ENCODE assay signal across 30 cellular contexts in the genomic region with DNA sequence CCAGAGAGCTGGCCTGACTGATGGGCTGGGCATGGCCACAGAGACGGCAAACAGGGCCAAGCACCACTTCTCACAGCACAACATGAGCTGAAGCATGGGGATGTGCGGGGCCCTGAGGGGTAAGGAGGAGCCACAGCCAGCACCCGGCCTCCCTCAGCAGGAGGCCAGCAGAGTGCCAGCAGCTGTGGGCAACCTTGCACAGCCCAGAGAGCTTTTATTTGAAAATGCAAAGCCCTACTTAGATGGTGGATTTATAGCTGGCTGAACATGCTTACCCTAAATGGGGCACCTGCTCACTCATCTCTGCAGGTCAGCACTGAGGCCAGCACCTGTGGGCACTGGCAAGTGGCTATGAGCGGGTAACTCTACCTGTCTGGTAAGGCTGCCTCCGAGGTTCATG. TPM values are rescaled to one million over a fixed set of nuclear protein-coding genes. Genes with fewer than 3 reads are reported as not detected.
DNase-seq lines count a peak whose midpoint lies in the region; ATAC-seq and TF ChIP-seq lines count a peak whose summit lies in the region.
"Had no signal": no experiment of that assay in that cellular context is flagged by ENCODE, and none has a peak within 500 bp of the region (broad histone marks: within the 10 kb centered on the region; RNA-seq: fewer than 3 reads in every experiment).

No MANE protein-coding gene starts in this region.

- peaks cover 58% of the 10 kb centered on the region for H3K36me3 ChIP-seq in osteoblast (ENCODE audit: insufficient read depth, low read length)

- 80 to 90% methylated on average over 5 of the region's 5 CpGs for WGBS in lower leg skin, 2 donors

- no peak for DNase-seq in activated T-cell treated with anti-CD3 and anti-CD28 coated beads, Interleukin-2, amount 50 U/mL, for 24 hours
- DNase-seq in activated T-cell treated with anti-CD3 and anti-CD28 coated beads for 4 hours (no peak), NCI-H146 (lab: John Stamatoyannopoulos, UW) (peak; percentile 74), NCI-H345 (lab: John Stamatoyannopoulos, UW) (peak; percentile 93), osteoblast (ENCODE audit: insufficient read length, low spot score, missing footprints) (peak; percentile 53), T-helper 1 cell (no peak), lower leg skin (ENCODE audit: low spot score in 2 of 2) (no peak)
- DNase-seq: activated CD4-positive, alpha-beta T cell treated with anti-CD3 and anti-CD28 coated beads, Interleukin-2, amount 50 U/mL, for 4 hours; activated CD4-positive, CD25-positive, alpha-beta regulatory T cell; activated CD8-positive, alpha-beta memory T cell treated with anti-CD3 and anti-CD28 coated beads, Interleukin-2, amount 50 U/mL, for 4 hours; activated naive CD8-positive, alpha-beta T cell treated with anti-CD3 and anti-CD28 coated beads for 36 hours; aorta; CD4-positive, CD25-positive, alpha-beta regulatory T cell; colonic mucosa; effector CD8-positive, alpha-beta T cell; H7; kidney; NCI-H1105 treated with DMSO at 0.1 percent for 48 hours; NCI-H446 treated with DMSO at 0.1 percent for 48 hours; Peyer's patch; SJCRH30; stimulated activated CD4-positive, alpha-beta T cell treated with anti-CD3 and anti-CD28 coated beads, Interleukin-1b, Interleukin-23, amount 100 ng/mL, for 48 hours; stimulated activated CD8-positive, alpha-beta memory T cell treated with anti-CD3 and anti-CD28 coated beads, Interleukin-4, amount 100 ng/mL, for 48 hours had no signal

- no peaks in the 10 kb centered on the region for H3K27me3 Mint-ChIP-seq in activated T-cell treated with anti-CD3 and anti-CD28 coated beads, Interleukin-2, amount 50 U/mL, for 24 hours
- H3K27me3 Mint-ChIP-seq: activated naive CD8-positive, alpha-beta T cell treated with anti-CD3 and anti-CD28 coated beads for 36 hours; activated T-helper 17 cell treated with anti-CD3 and anti-CD28 coated beads, Interleukin-2, amount 50 U/mL, for 72 hours; CD4-positive, CD25-positive, alpha-beta regulatory T cell; IgD-negative memory B cell had no signal

- no peak for TF ChIP-seq POLR2A in lower leg skin (IDR thresholded peaks at IDR 0.05)

- no peak overlapping the region for H2AFZ ChIP-seq in osteoblast (ENCODE audit: low read length)

- H3K79me2 ChIP-seq in osteoblast (ENCODE audit: insufficient read depth, low read length) = peaks cover 56% of the 10 kb centered on the region

- H3K27ac Mint-ChIP-seq in activated T-cell treated with anti-CD3 and anti-CD28 coated beads, Interleukin-2, amount 50 U/mL, for 24 hours = peak overlapping the region; percentile 72
- H3K27ac Mint-ChIP-seq: activated naive CD8-positive, alpha-beta T cell treated with anti-CD3 and anti-CD28 coated beads for 36 hours; activated T-helper 17 cell treated with anti-CD3 and anti-CD28 coated beads, Interleukin-2, amount 50 U/mL, for 72 hours; IgD-negative memory B cell had no signal

- no peaks in the 10 kb centered on the region for H3K9me3 Mint-ChIP-seq in activated T-cell treated with anti-CD3 and anti-CD28 coated beads, Interleukin-2, amount 50 U/mL, for 24 hours
- H3K9me3 Mint-ChIP-seq: activated naive CD8-positive, alpha-beta T cell treated with anti-CD3 and anti-CD28 coated beads for 36 hours; activated T-helper 17 cell treated with anti-CD3 and anti-CD28 coated beads, Interleukin-2, amount 50 U/mL, for 72 hours; CD4-positive, CD25-positive, alpha-beta regulatory T cell; IgD-negative memory B cell had no signal

- H3K4me1 ChIP-seq in osteoblast (ENCODE audit: insufficient read depth, low read length) = no peaks in the 10 kb centered on the region
- H3K4me1 ChIP-seq: colonic mucosa, SJCRH30 had no signal

- H3K4me1 Mint-ChIP-seq in activated T-cell treated with anti-CD3 and anti-CD28 coated beads, Interleukin-2, amount 50 U/mL, for 24 hours (ENCODE audit: low read depth) = peaks cover 21% of the 10 kb centered on the region

- no peak overlapping the region for H3K27ac ChIP-seq in osteoblast (ENCODE audit: low read depth, low read length)
- H3K27ac ChIP-seq: colonic mucosa, epithelial cell of prostate, right atrium auricular region, SJCRH30, tibial nerve had no signal

- no peaks in the 10 kb centered on the region for H3K9me3 ChIP-seq in osteoblast (ENCODE audit: low read depth, low read length)
- H3K9me3 ChIP-seq: colonic mucosa, Peyer's patch, right atrium auricular region, SJCRH30, tibial nerve had no signal

- no peak overlapping the region for H3K4me3 Mint-ChIP-seq in activated T-cell treated with anti-CD3 and anti-CD28 coated beads, Interleukin-2, amount 50 U/mL, for 24 hours
- H3K4me3 Mint-ChIP-seq: activated naive CD8-positive, alpha-beta T cell treated with anti-CD3 and anti-CD28 coated beads for 36 hours; activated T-helper 17 cell treated with anti-CD3 and anti-CD28 coated beads, Interleukin-2, amount 50 U/mL, for 72 hours; CD4-positive, CD25-positive, alpha-beta regulatory T cell; IgD-negative memory B cell had no signal

- H3K27me3 ChIP-seq in osteoblast (ENCODE audit: insufficient read depth, low read length) = no peaks in the 10 kb centered on the region
- H3K27me3 ChIP-seq: colonic mucosa, Peyer's patch, right atrium auricular region, SJCRH30, tibial nerve had no signal

- H4K20me1 ChIP-seq in osteoblast (ENCODE audit: insufficient read depth, low read length) = peaks cover 53% of the 10 kb centered on the region

- intact Hi-C loops in lower leg skin (cut with DNase I; ENCODE audit: low total_unique reads) = no loop called here

- no peak for ATAC-seq in HG02759 (IDR thresholded peaks at IDR 0.05; ENCODE audit: unreplicated experiment)
- ATAC-seq: activated T-helper 17 cell treated with anti-CD3 and anti-CD28 coated beads, Interleukin-2, amount 50 U/mL, for 72 hours had no signal

- TF ChIP-seq CTCF in osteoblast (IDR thresholded peaks at IDR 0.05; ENCODE audit: extremely low read depth, low read depth, low read length) = no peak
- no peak for TF ChIP-seq CTCF in lower leg skin (IDR thresholded peaks at IDR 0.05)

- H3K4me2 ChIP-seq in osteoblast (ENCODE audit: insufficient read depth, low read length) = no peak overlapping the region
- H3K4me2 ChIP-seq: smooth muscle cell had no signal

- H3K36me3 Mint-ChIP-seq in activated T-cell treated with anti-CD3 and anti-CD28 coated beads, Interleukin-2, amount 50 U/mL, for 24 hours (ENCODE audit: low read depth) = peaks cover 77% of the 10 kb centered on the region

- H3K4me3 ChIP-seq in osteoblast (ENCODE audit: insufficient read depth, low read length) (no peak overlapping the region), lower leg skin (ENCODE audit: low read depth, poor library complexity, severe bottlenecking) (no peak overlapping the region)
- H3K4me3 ChIP-seq: colonic mucosa, Peyer's patch, right atrium auricular region, SJCRH30, smooth muscle cell, tibial nerve had no signal

RNA-seq across cellular contexts. Expression of gene SLC66A1, which starts 44.1 kb away (rescaled TPM):
- total RNA-seq in osteoblast (30.9 and 32.6 TPM in 2 replicates), lower leg skin (10 to 100 TPM; 17.9 to 22.4 (median 19.5) TPM)

RNA-seq across cellular contexts. Expression of gene AKR7A2, which starts 44.3 kb away (rescaled TPM):
- total RNA-seq in osteoblast (66.2 and 79.0 TPM in 2 replicates), lower leg skin (100 to 1,000 TPM in 1 of 4 donors, 10 to 100 TPM in 3; 84.1 to 132 (median 89.6) TPM)

Comparison
In these comparisons a context has a peak if more than half of its experiments do, and no peak if none do; other contexts are left out.
1. DNase-seq: peak in NCI-H146 (single experiment), NCI-H345 (single experiment) and osteoblast (single experiment); none in activated T-cell treated with anti-CD3 and anti-CD28 coated beads, Interleukin-2, amount 50 U/mL, for 24 hours (single experiment), activated T-cell treated with anti-CD3 and anti-CD28 coated beads for 4 hours (single experiment), T-helper 1 cell (0 of 5) and lower leg skin (0 of 2).